Comparison of ENCODE assay signal across 8 cellular contexts in genomic region chr10:16816142-16816541, GRCh38. TPM values are rescaled to one million over a fixed set of nuclear protein-coding genes. Genes with fewer than 3 reads are reported as not detected.
DNase-seq lines count a peak whose midpoint lies in the region; ATAC-seq, FAIRE-seq and TF ChIP-seq lines count a peak whose summit lies in the region.

No MANE protein-coding gene starts in this region.

- CTCF ChIA-PET in GM12878 (lab: Yijun Ruan, JAX): interaction anchor here (0.8 to 3.6 kb wide), 4 partner anchors 12 to 596 kb away, joined by 3 to 16 read pairs (median 3); no protein-coding TSS in a partner anchor

- ATAC-seq in GM12878 (no peak), HG02852 (IDR thresholded peaks at IDR 0.05; ENCODE audit: unreplicated experiment) (no peak)

- SMC1A ChIA-PET in GM12878 (lab: Charles Lee; ENCODE audit: uncharacterized antibody, unreplicated experiment): interaction anchor here (2.8 kb wide), 1 partner anchor 12 kb away, joined by 11 read pairs; no protein-coding TSS in a partner anchor

- H3K4me1 ChIP-seq in GM12878 (ENCODE audit: control insufficient read depth, insufficient read depth, low read length): no peaks in the 10 kb centered on the region
- peaks cover 2 to 6% of the 10 kb centered on the region in 2 donors for H3K4me1 ChIP-seq in mucosa of rectum (ENCODE audit: control insufficient read depth in 2 of 2, insufficient read depth in 2 of 2, low read length in 2 of 2)

- TF ChIP-seq POLR2A in GM12878 (IDR thresholded peaks at IDR 0.05; ENCODE audit: low read depth, low read length): no peak

- H3K36me3 ChIP-seq in GM12878 (ENCODE audit: control insufficient read depth in 2 of 2, insufficient read depth in 2 of 2, low read length in 1 of 2) (no peaks in the 10 kb centered on the region), mucosa of rectum (ENCODE audit: control insufficient read depth in 2 of 2, insufficient read depth in 2 of 2, low read length in 2 of 2) (no peaks in the 10 kb centered on the region)

- no peak overlapping the region; the same call in 1 of the 2 replicates for H2AFZ ChIP-seq in GM12878 (ENCODE audit: control insufficient read depth, low read depth, low read length)

- H4K20me1 ChIP-seq in GM12878 (ENCODE audit: control insufficient read depth, insufficient read depth): no peaks in the 10 kb centered on the region; the same call in 1 of the 2 replicates

- no peaks in the 10 kb centered on the region; a peak in 1 of 4 replicates for H3K27me3 ChIP-seq in GM12878 (replicated peaks in 1 of 2; ENCODE audit: control insufficient read depth in 2 of 2, insufficient read depth in 2 of 2, low read length in 1 of 2)
- no peaks in the 10 kb centered on the region for H3K27me3 ChIP-seq in mucosa of rectum (ENCODE audit: control insufficient read depth in 2 of 2, insufficient read depth in 2 of 2, low read length in 2 of 2)

- no peak for TF ChIP-seq RAD21 in GM12878 (IDR thresholded peaks at IDR 0.05; ENCODE audit: insufficient read depth, low read depth, low read length)

- peak; percentile 4 for DNase-seq in AG08395 (ENCODE audit: low spot score)
- DNase-seq in HFF-Myc (ENCODE audit: extremely low read depth, low read depth): no peak
- no peak for DNase-seq in GM12878 (ENCODE audit: low read depth, low spot score)
- no peak for DNase-seq in D721Med (ENCODE audit: insufficient read length, low spot score)
- no peak for DNase-seq in NCI-H1105 (lab: John Stamatoyannopoulos, UW)
- DNase-seq in middle frontal gyrus (ENCODE audit: extremely low spot score, low spot score): no peak

- TF ChIP-seq EP300 in GM12878 (IDR thresholded peaks at IDR 0.05; ENCODE audit: borderline replicate concordance in 1 of 2, control insufficient read depth in 1 of 2, low read depth in 2 of 2, low read length in 2 of 2): no peak

- POLR2A ChIA-PET in GM12878 (lab: Charles Lee): interaction anchor here (1.4 kb wide), 1 partner anchor 8 kb away, joined by 4 read pairs; no protein-coding TSS in a partner anchor

- H3K9ac ChIP-seq in GM12878 (ENCODE audit: control insufficient read depth, insufficient read depth, low read length): peak overlapping the region; percentile 81
- H3K9ac ChIP-seq in mucosa of rectum (ENCODE audit: low read depth in 1 of 2, low read length in 2 of 2): peak overlapping the region; percentile 74 to 84

- TF ChIP-seq CTCF in HFF-Myc (IDR thresholded peaks at IDR 0.05; ENCODE audit: low read depth, low read length, missing control alignments) (no peak), GM12878 (IDR thresholded peaks at IDR 0.05 in 2 of 3, conservative IDR thresholded peaks at IDR 0.05 in 1 of 3; ENCODE audit: control insufficient read depth in 2 of 3, extremely low read depth in 1 of 3, insufficient read depth in 1 of 3, low read depth in 3 of 3, low read length in 3 of 3) (no peak), D721Med (IDR thresholded peaks at IDR 0.05; ENCODE audit: insufficient read depth, missing control alignments) (no peak)

- H3K9me3 ChIP-seq in GM12878 (replicated peaks; ENCODE audit: control insufficient read depth, insufficient read depth, low read length): no peaks in the 10 kb centered on the region; the same call in 2 of the 3 replicates
- no peaks in the 10 kb centered on the region for H3K9me3 ChIP-seq in mucosa of rectum (ENCODE audit: control insufficient read depth in 2 of 2, low read length in 2 of 2)

- H3K4me2 ChIP-seq in GM12878 (ENCODE audit: control insufficient read depth, insufficient read depth): peak overlapping the region; percentile 81

- RAD21 ChIA-PET in GM12878 (lab: Charles Lee; ENCODE audit: unreplicated experiment): no interaction called here

- in situ Hi-C loops in GM12878 (cut with MboI): loop anchor here (25.0 kb wide), 1 partner anchor 1846 kb away; the partner anchor contains the start of genes ARL5B and NSUN6

- peak overlapping the region; percentile 59; the same call in 1 of the 2 replicates for H3K27ac ChIP-seq in GM12878 (ENCODE audit: control insufficient read depth, insufficient read depth)
- H3K27ac ChIP-seq in mucosa of rectum (ENCODE audit: low read depth in 2 of 2, low read length in 2 of 2): no peak overlapping the region

- no TSS peak for BruUV-seq in GM12878 (replicated peaks; lab: Mats Ljungman, UMichigan)

- peaks cover 21% of the 10 kb centered on the region for H3K79me2 ChIP-seq in GM12878 (ENCODE audit: control insufficient read depth, insufficient read depth, low read length)

- FAIRE-seq in GM12878 (lab: Jason Lieb, UNC): no peak
- no peak for FAIRE-seq in D721Med (lab: Jason Lieb, UNC)

- H3K4me3 ChIP-seq in HFF-Myc (replicated peaks; ENCODE audit: low read depth, low read length): peak overlapping the region; percentile 83
- peak overlapping the region; percentile 85 for H3K4me3 ChIP-seq in GM12878
- H3K4me3 ChIP-seq in mucosa of rectum (ENCODE audit: low read length in 2 of 2): peak overlapping the region in 1 of 2 donors; percentile 92

- intact Hi-C loops in GM12878 (cut with micrococcal nuclease; ENCODE audit: unreplicated experiment): loop anchor here (5.0 kb wide), 2 partner anchors 379 to 416 kb away; partner anchors contain the start of gene PTER

- WGBS in GM12878 (ENCODE audit: insufficient coverage, insufficient replicate concordance, low lambda C conversion rate, missing lambda C conversion rate): 53% methylated on average over 3 of the region's 3 CpGs

TF ChIP-seq in GM12878, 131 proteins besides CTCF, POLR2A, EP300 and RAD21 (continues in another document):
- TF ChIP-seq IKZF1 (conservative IDR thresholded peaks at IDR 0.05) (no peak), NFIC (IDR thresholded peaks at IDR 0.05; ENCODE audit: low read depth, low read length) (no peak), ZNF207 (IDR thresholded peaks at IDR 0.05; ENCODE audit: borderline replicate concordance) (no peak)
- TF ChIP-seq, protein P1, sequence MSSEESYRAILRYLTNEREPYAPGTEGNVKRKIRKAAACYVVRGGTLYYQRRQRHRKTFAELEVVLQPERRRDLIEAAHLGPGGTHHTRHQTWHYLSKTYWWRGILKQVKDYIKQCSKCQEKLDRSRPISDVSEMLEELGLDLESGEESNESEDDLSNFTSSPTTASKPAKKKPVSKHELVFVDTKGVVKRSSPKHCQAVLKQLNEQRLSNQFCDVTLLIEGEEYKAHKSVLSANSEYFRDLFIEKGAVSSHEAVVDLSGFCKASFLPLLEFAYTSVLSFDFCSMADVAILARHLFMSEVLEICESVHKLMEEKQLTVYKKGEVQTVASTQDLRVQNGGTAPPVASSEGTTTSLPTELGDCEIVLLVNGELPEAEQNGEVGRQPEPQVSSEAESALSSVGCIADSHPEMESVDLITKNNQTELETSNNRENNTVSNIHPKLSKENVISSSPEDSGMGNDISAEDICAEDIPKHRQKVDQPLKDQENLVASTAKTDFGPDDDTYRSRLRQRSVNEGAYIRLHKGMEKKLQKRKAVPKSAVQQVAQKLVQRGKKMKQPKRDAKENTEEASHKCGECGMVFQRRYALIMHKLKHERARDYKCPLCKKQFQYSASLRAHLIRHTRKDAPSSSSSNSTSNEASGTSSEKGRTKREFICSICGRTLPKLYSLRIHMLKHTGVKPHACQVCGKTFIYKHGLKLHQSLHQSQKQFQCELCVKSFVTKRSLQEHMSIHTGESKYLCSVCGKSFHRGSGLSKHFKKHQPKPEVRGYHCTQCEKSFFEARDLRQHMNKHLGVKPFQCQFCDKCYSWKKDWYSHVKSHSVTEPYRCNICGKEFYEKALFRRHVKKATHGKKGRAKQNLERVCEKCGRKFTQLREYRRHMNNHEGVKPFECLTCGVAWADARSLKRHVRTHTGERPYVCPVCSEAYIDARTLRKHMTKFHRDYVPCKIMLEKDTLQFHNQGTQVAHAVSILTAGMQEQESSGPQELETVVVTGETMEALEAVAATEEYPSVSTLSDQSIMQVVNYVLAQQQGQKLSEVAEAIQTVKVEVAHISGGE (CRISPR knock-in tag; IDR thresholded peaks at IDR 0.05): no peak
- TF ChIP-seq, protein P2, sequence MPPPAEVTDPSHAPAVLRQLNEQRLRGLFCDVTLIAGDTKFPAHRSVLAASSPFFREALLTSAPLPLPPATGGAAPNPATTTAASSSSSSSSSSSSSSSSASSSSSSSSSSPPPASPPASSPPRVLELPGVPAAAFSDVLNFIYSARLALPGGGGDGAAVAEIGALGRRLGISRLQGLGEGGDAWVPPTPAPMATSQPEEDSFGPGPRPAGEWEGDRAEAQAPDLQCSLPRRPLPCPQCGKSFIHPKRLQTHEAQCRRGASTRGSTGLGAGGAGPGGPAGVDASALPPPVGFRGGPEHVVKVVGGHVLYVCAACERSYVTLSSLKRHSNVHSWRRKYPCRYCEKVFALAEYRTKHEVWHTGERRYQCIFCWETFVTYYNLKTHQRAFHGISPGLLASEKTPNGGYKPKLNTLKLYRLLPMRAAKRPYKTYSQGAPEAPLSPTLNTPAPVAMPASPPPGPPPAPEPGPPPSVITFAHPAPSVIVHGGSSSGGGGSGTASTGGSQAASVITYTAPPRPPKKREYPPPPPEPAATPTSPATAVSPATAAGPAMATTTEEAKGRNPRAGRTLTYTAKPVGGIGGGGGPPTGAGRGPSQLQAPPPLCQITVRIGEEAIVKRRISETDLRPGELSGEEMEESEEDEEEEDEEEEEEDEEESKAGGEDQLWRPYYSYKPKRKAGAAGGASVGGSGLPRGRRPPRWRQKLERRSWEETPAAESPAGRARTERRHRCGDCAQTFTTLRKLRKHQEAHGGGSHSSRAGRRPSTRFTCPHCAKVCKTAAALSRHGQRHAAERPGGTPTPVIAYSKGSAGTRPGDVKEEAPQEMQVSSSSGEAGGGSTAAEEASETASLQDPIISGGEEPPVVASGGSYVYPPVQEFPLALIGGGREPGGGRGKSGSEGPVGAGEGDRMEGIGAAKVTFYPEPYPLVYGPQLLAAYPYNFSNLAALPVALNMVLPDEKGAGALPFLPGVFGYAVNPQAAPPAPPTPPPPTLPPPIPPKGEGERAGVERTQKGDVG (CRISPR knock-in tag; IDR thresholded peaks at IDR 0.05): no peak

RNA-seq across cellular contexts. Expression of gene RSU1, which starts 1.1 kb away (rescaled TPM):
- total RNA-seq in GM12878 (2013; cell fraction: nucleolus; rRNA removed): 18.1 and 22.4 TPM in 2 replicates
- total RNA-seq in GM12878 (2014; rRNA removed) (49.2 and 58.1 TPM in 2 replicates), GM12878 (2014; rRNA removed; fragmentation: Illumina TruSeq; extraction: Trizol) (56.1 and 62.5 TPM in 2 replicates), GM12878 (2021) (51.4 and 54.2 TPM in 2 replicates)
- 11.1 TPM for polyA plus RNA-seq in GM12878 (2011; ENCODE audit: low read depth)
- polyA plus RNA-seq in GM12878 (2011; rRNA removed) (79.5 and 81.9 TPM in 2 replicates), GM12878 (2014; fragmentation: Illumina TruSeq; extraction: Trizol) (117 and 139 TPM in 2 replicates), GM12878 (2014; fragmentation: Nextera tagmentation; extraction: Ambion mirVana) (100 to 1,000 TPM in 1 of 2 experiments, 10 to 100 TPM in 1; 80.7 to 139 TPM), GM12878 (2014; rRNA removed) (67.6 and 78.1 TPM in 2 replicates), GM12878 (2016; fragmentation: Nextera tagmentation; extraction: Ambion mirVana) (100 to 1,000 TPM; 105 to 108 TPM)
- polyA plus RNA-seq in GM12878 (2011; cell fraction: cytosol; rRNA removed): 78.0 and 82.3 TPM in 2 replicates
- polyA plus RNA-seq in GM12878 (2011; cell fraction: nucleus; rRNA removed): 26.6 and 31.5 TPM in 2 replicates
- polyA plus RNA-seq in GM12878 (2012): 19.5 and 22.2 TPM in 2 replicates
- polyA minus RNA-seq in GM12878 (2011; rRNA and poly(A)+ RNA removed): 42.9 and 53.7 TPM in 2 replicates
- 14.8 and 25.7 TPM in 2 replicates for polyA minus RNA-seq in GM12878 (2011; cell fraction: cytosol; rRNA and poly(A)+ RNA removed)
- polyA minus RNA-seq in GM12878 (2011; cell fraction: nucleus; rRNA and poly(A)+ RNA removed): 8.6 and 13.8 TPM in 2 replicates
